ENCODE assay signal across 36 cellular contexts in genomic region chrX:13966071-13966850, GRCh38.
DNase-seq lines count a peak whose midpoint lies in the region; ATAC-seq and TF ChIP-seq lines count a peak whose summit lies in the region.
"Had no signal": no experiment of that assay in that cellular context is flagged by ENCODE, and none has a peak within 500 bp of the region (broad histone marks: within the 10 kb centered on the region; RNA-seq: fewer than 3 reads in every experiment).

No MANE protein-coding gene starts in this region.

- H3K36me3 ChIP-seq in GM23338 (ENCODE audit: insufficient read depth) (no peaks in the 10 kb centered on the region), SK-N-MC (ENCODE audit: insufficient read depth, low read length) (no peaks in the 10 kb centered on the region)
- H3K36me3 ChIP-seq: BE2C, lower lobe of right lung, pancreas, WERI-Rb-1 had no signal

- no peaks in the 10 kb centered on the region for H4K20me1 ChIP-seq in GM23338 (replicated peaks; ENCODE audit: insufficient read depth)

- H3K9me3 Mint-ChIP-seq in GM23338 = no peaks in the 10 kb centered on the region; the same call in 2 of the 3 replicates
- H3K9me3 Mint-ChIP-seq in type B pancreatic cell = peaks cover 3% of the 10 kb centered on the region
- H3K9me3 Mint-ChIP-seq: activated naive CD4-positive, alpha-beta T cell treated with anti-CD3 and anti-CD28 coated beads, Interleukin-2, amount 50 U/mL, for 24 hours; activated T-helper 2 cell treated with anti-CD3 and anti-CD28 coated beads, Interferon-gamma antibody, Interleukin-2, Interleukin-4, amounts not matched to agents 10 μg/mL and 5 μg/mL and 100 μg/mL, durations not matched to agents 14 hours and 24 hours and 36 hours; CD8-positive, alpha-beta memory T cell; effector memory CD8-positive, alpha-beta T cell; stimulated activated naive CD8-positive, alpha-beta T cell treated with anti-CD3 and anti-CD28 coated beads, Interleukin-15, amount 100 ng/mL, for 72 hours had no signal

- H3K27ac Mint-ChIP-seq in GM23338 (no peak overlapping the region), type B pancreatic cell (no peak overlapping the region)
- H3K27ac Mint-ChIP-seq: activated naive CD4-positive, alpha-beta T cell treated with anti-CD3 and anti-CD28 coated beads, Interleukin-2, amount 50 U/mL, for 24 hours; activated T-helper 2 cell treated with anti-CD3 and anti-CD28 coated beads, Interferon-gamma antibody, Interleukin-2, Interleukin-4, amounts not matched to agents 10 μg/mL and 5 μg/mL and 100 μg/mL, durations not matched to agents 14 hours and 24 hours and 36 hours; CD8-positive, alpha-beta memory T cell; effector memory CD8-positive, alpha-beta T cell; stimulated activated naive CD8-positive, alpha-beta T cell treated with anti-CD3 and anti-CD28 coated beads, Interleukin-15, amount 100 ng/mL, for 72 hours had no signal

- no peak for TF ChIP-seq CTCF in GM23338 (conservative IDR thresholded peaks at IDR 0.05; ENCODE audit: low read depth in 2 of 2)
- no peak for TF ChIP-seq CTCF in fibroblast of pulmonary artery (IDR thresholded peaks at IDR 0.05; ENCODE audit: low read length, missing control alignments)
- no peak for TF ChIP-seq CTCF in type B pancreatic cell (conservative IDR thresholded peaks at IDR 0.05)

- H3K27me3 Mint-ChIP-seq in GM23338 (ENCODE audit: insufficient read depth, low read depth, poor library complexity) (peaks cover 2% of the 10 kb centered on the region), type B pancreatic cell (no peaks in the 10 kb centered on the region)
- H3K27me3 Mint-ChIP-seq: activated naive CD4-positive, alpha-beta T cell treated with anti-CD3 and anti-CD28 coated beads, Interleukin-2, amount 50 U/mL, for 24 hours; effector memory CD8-positive, alpha-beta T cell; stimulated activated naive CD8-positive, alpha-beta T cell treated with anti-CD3 and anti-CD28 coated beads, Interleukin-15, amount 100 ng/mL, for 72 hours had no signal

- no peaks in the 10 kb centered on the region for H3F3A ChIP-seq in GM23338 (replicated peaks; ENCODE audit: low read depth)

- H3K36me3 Mint-ChIP-seq in GM23338 (ENCODE audit: low read depth) (no peaks in the 10 kb centered on the region), type B pancreatic cell (no peaks in the 10 kb centered on the region)
- H3K36me3 Mint-ChIP-seq: activated naive CD4-positive, alpha-beta T cell treated with anti-CD3 and anti-CD28 coated beads, Interleukin-2, amount 50 U/mL, for 24 hours had no signal

- ATAC-seq in GM23338 (no peak), sciatic nerve (peak; percentile 67), GM21723 (IDR thresholded peaks at IDR 0.05; ENCODE audit: unreplicated experiment) (no peak)
- ATAC-seq: effector memory CD8-positive, alpha-beta T cell; foreskin keratinocyte; GM12878; K562; lower lobe of right lung; pancreas; PC-3; stimulated activated naive CD8-positive, alpha-beta T cell treated with anti-CD3 and anti-CD28 coated beads, Interleukin-15, amount 100 ng/mL, for 72 hours had no signal

- DNase-seq in GM23338 (ENCODE audit: low spot score) = no peak
- peak; percentile 34 for DNase-seq in SK-N-MC (ENCODE audit: low read depth, low spot score)
- DNase-seq in fibroblast of pulmonary artery (ENCODE audit: low read depth) = peak; percentile 0
- no peak for DNase-seq in sciatic nerve (ENCODE audit: low spot score)
- DNase-seq in HuH-7.5 (ENCODE audit: low spot score) = no peak
- DNase-seq in type B pancreatic cell (ENCODE audit: extremely low spot score, unreplicated experiment) = no peak
- DNase-seq in occipital lobe (lab: John Stamatoyannopoulos, UW) = no peak
- DNase-seq: activated CD4-positive, alpha-beta T cell treated with anti-CD3 and anti-CD28 coated beads for 48 hours; activated CD8-positive, alpha-beta memory T cell treated with anti-CD3 and anti-CD28 coated beads for 24 hours; activated T-cell treated with anti-CD3 and anti-CD28 coated beads for 4 hours; amniotic stem cell; BE2C; CD8-positive, alpha-beta memory T cell; cortex of kidney; effector memory CD8-positive, alpha-beta T cell; EL; erythroblast; foreskin keratinocyte; lower lobe of right lung; NCI-H1092 treated with DMSO at 0.1 percent for 48 hours; NCI-H187 treated with DMSO at 0.1 percent for 48 hours; NCI-H226; NCI-H69; pancreas; PC-3; retina; SHP77; stimulated activated naive CD8-positive, alpha-beta T cell treated with anti-CD3 and anti-CD28 coated beads, Interleukin-15, amount 100 ng/mL, for 72 hours; SW 1271; trophoblast cell; WERI-Rb-1 had no signal

- no peaks in the 10 kb centered on the region for H3K9me2 ChIP-seq in GM23338 (ENCODE audit: insufficient read depth)

- no peak overlapping the region for H3K4me2 ChIP-seq in GM23338

- H3K27ac ChIP-seq in GM23338 (ENCODE audit: low read depth) = no peak overlapping the region
- no peak overlapping the region for H3K27ac ChIP-seq in SK-N-MC
- H3K27ac ChIP-seq: foreskin keratinocyte, lower lobe of right lung, pancreas, WERI-Rb-1 had no signal

- no peaks in the 10 kb centered on the region for H3K79me2 ChIP-seq in GM23338 (replicated peaks; ENCODE audit: insufficient read depth)

- no peaks in the 10 kb centered on the region for H3K27me3 ChIP-seq in GM23338 (ENCODE audit: insufficient read depth)
- H3K27me3 ChIP-seq: BE2C, foreskin keratinocyte, pancreas had no signal

- peaks cover 12% of the 10 kb centered on the region for H3K4me1 ChIP-seq in GM23338 (ENCODE audit: insufficient read depth)
- H3K4me1 ChIP-seq: BE2C, foreskin keratinocyte, lower lobe of right lung, pancreas had no signal

- no peak overlapping the region for H3K4me3 ChIP-seq in GM23338
- no peak overlapping the region for H3K4me3 ChIP-seq in SK-N-MC
- H3K4me3 ChIP-seq in fibroblast of pulmonary artery (replicated peaks; ENCODE audit: low read depth, low read length) = no peak overlapping the region
- H3K4me3 ChIP-seq: GM12878, K562, lower lobe of right lung, pancreas had no signal

- no peak overlapping the region for H3K9ac ChIP-seq in SK-N-MC (ENCODE audit: insufficient read length)

- intact Hi-C loops in sciatic nerve (cut with DNase I) = no loop called here

- H3K4me1 Mint-ChIP-seq in GM23338 (peaks cover 13% of the 10 kb centered on the region), type B pancreatic cell (ENCODE audit: unreplicated experiment) (no peaks in the 10 kb centered on the region)
- H3K4me1 Mint-ChIP-seq: activated naive CD4-positive, alpha-beta T cell treated with anti-CD3 and anti-CD28 coated beads, Interleukin-2, amount 50 U/mL, for 24 hours; CD8-positive, alpha-beta memory T cell; stimulated activated naive CD8-positive, alpha-beta T cell treated with anti-CD3 and anti-CD28 coated beads, Interleukin-15, amount 100 ng/mL, for 72 hours had no signal

- H3K9me3 ChIP-seq in SK-N-MC (ENCODE audit: low read depth, low read length) = no peaks in the 10 kb centered on the region
- H3K9me3 ChIP-seq: BE2C, lower lobe of right lung, pancreas had no signal

- H2AFZ ChIP-seq in GM23338 = peak overlapping the region; percentile 69; the same call in 1 of the 2 replicates

- H3K4me3 Mint-ChIP-seq in GM23338 = no peak overlapping the region
- H3K4me3 Mint-ChIP-seq in type B pancreatic cell = no peak overlapping the region
- H3K4me3 Mint-ChIP-seq: activated naive CD4-positive, alpha-beta T cell treated with anti-CD3 and anti-CD28 coated beads, Interleukin-2, amount 50 U/mL, for 24 hours; CD8-positive, alpha-beta memory T cell; effector memory CD8-positive, alpha-beta T cell; stimulated activated naive CD8-positive, alpha-beta T cell treated with anti-CD3 and anti-CD28 coated beads, Interleukin-15, amount 100 ng/mL, for 72 hours had no signal

TF ChIP-seq in GM23338, 12 proteins besides CTCF, POLR2A, EP300 and RAD21 (continues in another document):
- TF ChIP-seq STAT1 (IDR thresholded peaks at IDR 0.05; ENCODE audit: unreplicated experiment) (no peak), ZNF114 (CRISPR knock-in tag; IDR thresholded peaks at IDR 0.05) (no peak), EZH2phosphoT487 (IDR thresholded peaks at IDR 0.05; ENCODE audit: unreplicated experiment) (no peak), CREB1 (CRISPR knock-in tag; IDR thresholded peaks at IDR 0.05; ENCODE audit: low read depth) (no peak), POLR2AphosphoS5 (IDR thresholded peaks at IDR 0.05; ENCODE audit: low read depth) (no peak), REST (IDR thresholded peaks at IDR 0.05; ENCODE audit: unreplicated experiment) (no peak), JUNB (IDR thresholded peaks at IDR 0.05; ENCODE audit: unreplicated experiment) (no peak), NANOG (IDR thresholded peaks at IDR 0.05; ENCODE audit: borderline replicate concordance) (no peak)

Comparison
In these comparisons a context has a peak if more than half of its experiments do, and no peak if none do; other contexts are left out.
1. DNase-seq: peak in SK-N-MC (single experiment) and fibroblast of pulmonary artery (single experiment); none in GM23338 (single experiment), sciatic nerve (single experiment), HuH-7.5 (single experiment), type B pancreatic cell (single experiment) and occipital lobe (single experiment).